Comparison of ENCODE assay signal across 19 cellular contexts in the genomic region with DNA sequence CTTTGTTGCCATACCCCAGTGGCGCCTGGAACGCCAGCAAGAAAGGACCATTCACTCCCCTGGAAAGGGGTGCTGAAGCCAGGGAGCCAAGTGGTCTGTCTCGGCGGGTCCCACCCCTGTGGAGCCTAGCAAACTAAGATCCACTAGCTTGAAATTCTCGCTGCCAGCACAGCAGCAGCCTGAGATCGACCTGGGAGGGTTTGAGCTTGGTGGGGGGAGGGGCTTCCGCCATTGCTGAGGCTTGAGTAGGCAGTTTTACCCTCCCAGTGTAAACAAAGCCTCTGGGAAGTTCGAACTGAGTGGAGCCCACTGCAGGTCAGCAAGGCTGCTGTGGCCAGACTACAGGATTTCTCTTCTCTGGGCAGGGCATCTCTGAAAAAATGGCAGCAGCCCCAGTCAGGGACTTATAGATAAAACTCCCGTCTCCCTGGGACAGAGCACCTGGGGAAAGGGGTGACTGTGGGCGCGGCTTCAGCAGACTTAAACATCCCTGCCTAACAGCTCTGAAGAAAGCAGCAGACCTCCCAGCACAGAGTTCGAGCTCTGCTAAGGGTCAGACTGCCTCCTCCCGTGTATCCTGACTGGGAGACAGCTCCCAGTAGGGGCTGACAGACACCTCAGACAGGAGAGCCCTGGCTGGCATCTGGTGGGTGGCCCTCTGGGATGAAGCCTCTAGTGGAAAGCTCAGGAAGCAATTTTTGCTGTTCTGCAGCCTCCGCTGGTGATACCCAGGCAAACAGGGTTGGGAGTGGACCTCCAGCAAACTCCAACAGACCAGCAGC.
A peak's percentile ranks its signal among the peaks of the same experiment; 100 is the strongest.
DNase-seq lines count a peak whose midpoint lies in the region; ATAC-seq, FAIRE-seq and TF ChIP-seq lines count a peak whose summit lies in the region.
"Had no signal": no experiment of that assay in that cellular context is flagged by ENCODE, and none has a peak within 500 bp of the region (broad histone marks: within the 10 kb centered on the region; RNA-seq: fewer than 3 reads in every experiment).

No MANE protein-coding gene starts in this region.

- H3K27me3 ChIP-seq in GM23338 (ENCODE audit: insufficient read depth) (no peaks in the 10 kb centered on the region), HUES6 (ENCODE audit: control insufficient read depth, insufficient read depth, low read length) (no peaks in the 10 kb centered on the region), bronchial epithelial cell (ENCODE audit: control insufficient read depth, insufficient read depth, low read length) (no peaks in the 10 kb centered on the region), osteoblast (ENCODE audit: insufficient read depth, low read length) (no peaks in the 10 kb centered on the region), MM.1S (replicated peaks; ENCODE audit: insufficient read depth, low read length) (no peaks in the 10 kb centered on the region)
- H3K27me3 ChIP-seq: MG63, SJCRH30 had no signal

- no peaks in the 10 kb centered on the region for H4K20me1 ChIP-seq in GM23338 (replicated peaks; ENCODE audit: insufficient read depth)
- H4K20me1 ChIP-seq in osteoblast (ENCODE audit: insufficient read depth, low read length), result no peaks in the 10 kb centered on the region
- H4K20me1 ChIP-seq in MM.1S (ENCODE audit: insufficient read depth, low read length), result no peaks in the 10 kb centered on the region

- no peak for TF ChIP-seq CTCF in GM23338 (conservative IDR thresholded peaks at IDR 0.05; ENCODE audit: low read depth in 2 of 2)
- TF ChIP-seq CTCF in bronchial epithelial cell (IDR thresholded peaks at IDR 0.05; ENCODE audit: insufficient read depth, low read length, severe bottlenecking), result no peak
- TF ChIP-seq CTCF in nephron progenitor cell (IDR thresholded peaks at IDR 0.05), result no peak
- TF ChIP-seq CTCF in osteoblast (IDR thresholded peaks at IDR 0.05; ENCODE audit: extremely low read depth, low read depth, low read length), result no peak
- no peak for TF ChIP-seq CTCF in MM.1S (IDR thresholded peaks at IDR 0.05; ENCODE audit: low read length)

- DNase-seq in GM23338 (ENCODE audit: low spot score), result peak; percentile 64
- no peak for DNase-seq in bronchial epithelial cell (ENCODE audit: low read depth)
- DNase-seq in nephron progenitor cell, result peak; percentile 18
- no peak for DNase-seq in osteoblast (ENCODE audit: insufficient read length, low spot score, missing footprints)
- DNase-seq in MM.1S, result no peak
- DNase-seq: Caco-2; CD4-positive, CD25-positive, alpha-beta regulatory T cell; DMS153; EL; Karpas-422; MG63; NCI-H1092 treated with DMSO at 0.1 percent for 48 hours; NCI-H1694 treated with DMSO at 0.1 percent for 48 hours; NCI-H2171; NK-92 treated with Interleukin-12 subunit alpha and Interleukin-12 subunit beta, amount 100 ng/mL, for 24 hours; SJCRH30; T-helper 2 cell had no signal

- H3K36me3 Mint-ChIP-seq in GM23338 (ENCODE audit: low read depth) (no peaks in the 10 kb centered on the region), nephron progenitor cell (ENCODE audit: low read depth) (no peaks in the 10 kb centered on the region)
- H3K36me3 Mint-ChIP-seq: CD4-positive, CD25-positive, alpha-beta regulatory T cell had no signal

- H3K27me3 Mint-ChIP-seq in GM23338 (ENCODE audit: insufficient read depth, low read depth, poor library complexity), result peaks cover 8% of the 10 kb centered on the region
- peaks cover 2% of the 10 kb centered on the region for H3K27me3 Mint-ChIP-seq in nephron progenitor cell (ENCODE audit: low read depth, poor library complexity)

- peak overlapping the region; percentile 57 for H3K4me2 ChIP-seq in GM23338
- no peak overlapping the region for H3K4me2 ChIP-seq in osteoblast (ENCODE audit: insufficient read depth, low read length)
- H3K4me2 ChIP-seq in MM.1S (ENCODE audit: low read depth, low read length), result no peak overlapping the region

- H3F3A ChIP-seq in GM23338 (replicated peaks; ENCODE audit: low read depth), result no peaks in the 10 kb centered on the region
- H3F3A ChIP-seq in MM.1S (ENCODE audit: insufficient read depth, low read length), result no peaks in the 10 kb centered on the region

- H2AFZ ChIP-seq in GM23338 (peak overlapping the region; percentile 97), osteoblast (ENCODE audit: low read length) (no peak overlapping the region), MM.1S (ENCODE audit: low read length) (no peak overlapping the region)

- H3K79me2 ChIP-seq in GM23338 (replicated peaks; ENCODE audit: insufficient read depth) (no peaks in the 10 kb centered on the region), osteoblast (ENCODE audit: insufficient read depth, low read length) (no peaks in the 10 kb centered on the region), MM.1S (ENCODE audit: low read length) (no peaks in the 10 kb centered on the region)

- H3K9me3 Mint-ChIP-seq in GM23338 (no peaks in the 10 kb centered on the region), nephron progenitor cell (no peaks in the 10 kb centered on the region)
- H3K9me3 Mint-ChIP-seq: CD4-positive, CD25-positive, alpha-beta regulatory T cell had no signal

- H3K9me3 ChIP-seq in HUES6 (ENCODE audit: control insufficient read depth, insufficient read depth, low read depth, low read length) (no peaks in the 10 kb centered on the region), osteoblast (ENCODE audit: low read depth, low read length) (peaks cover 3% of the 10 kb centered on the region), MM.1S (replicated peaks; ENCODE audit: insufficient read depth, low read length) (no peaks in the 10 kb centered on the region)
- H3K9me3 ChIP-seq: Caco-2, MG63, SJCRH30 had no signal

- H3K36me3 ChIP-seq in GM23338 (ENCODE audit: insufficient read depth), result no peaks in the 10 kb centered on the region
- H3K36me3 ChIP-seq in HUES6 (ENCODE audit: control insufficient read depth, insufficient read depth, low read length), result no peaks in the 10 kb centered on the region
- H3K36me3 ChIP-seq in bronchial epithelial cell (ENCODE audit: control insufficient read depth, insufficient read depth, low read length), result no peaks in the 10 kb centered on the region
- no peaks in the 10 kb centered on the region for H3K36me3 ChIP-seq in osteoblast (ENCODE audit: insufficient read depth, low read length)
- no peaks in the 10 kb centered on the region for H3K36me3 ChIP-seq in MM.1S (replicated peaks; ENCODE audit: insufficient read depth, low read length)
- H3K36me3 ChIP-seq: MG63, SJCRH30 had no signal

- H3K9me2 ChIP-seq in GM23338 (ENCODE audit: insufficient read depth) (peaks cover 6% of the 10 kb centered on the region; the same call in 1 of the 2 replicates), MM.1S (replicated peaks; ENCODE audit: insufficient read depth, low read length) (no peaks in the 10 kb centered on the region)

- ATAC-seq in GM23338, result peak; percentile 78
- no peak for ATAC-seq in HG03571 (IDR thresholded peaks at IDR 0.05; ENCODE audit: unreplicated experiment)

- H3K27ac ChIP-seq in GM23338 (ENCODE audit: low read depth), result no peak overlapping the region
- peak overlapping the region; percentile 20; the same call in 1 of the 2 replicates for H3K27ac ChIP-seq in HUES6 (ENCODE audit: low read depth, low read length)
- no peak overlapping the region for H3K27ac ChIP-seq in osteoblast (ENCODE audit: low read depth, low read length)
- H3K27ac ChIP-seq in MM.1S (ENCODE audit: low read length), result no peak overlapping the region
- H3K27ac ChIP-seq: SJCRH30 had no signal

- peaks cover 10% of the 10 kb centered on the region for H3K4me1 ChIP-seq in GM23338 (ENCODE audit: insufficient read depth)
- H3K4me1 ChIP-seq in HUES6 (ENCODE audit: control insufficient read depth, insufficient read depth, low read length), result peaks cover 12% of the 10 kb centered on the region
- H3K4me1 ChIP-seq in osteoblast (ENCODE audit: insufficient read depth, low read length), result no peaks in the 10 kb centered on the region
- H3K4me1 ChIP-seq in MM.1S (ENCODE audit: low read length), result no peaks in the 10 kb centered on the region
- H3K4me1 ChIP-seq: Caco-2 had no signal

- no peak overlapping the region for H3K4me3 Mint-ChIP-seq in GM23338
- H3K4me3 Mint-ChIP-seq in nephron progenitor cell, result no peak overlapping the region
- H3K4me3 Mint-ChIP-seq: CD4-positive, CD25-positive, alpha-beta regulatory T cell had no signal

- FAIRE-seq in bronchial epithelial cell (lab: Jason Lieb, UNC), result peak; percentile 28

- H3K4me3 ChIP-seq in GM23338 (no peak overlapping the region), HUES6 (ENCODE audit: low read depth, low read length) (peak overlapping the region; percentile 24), bronchial epithelial cell (ENCODE audit: low read depth, low read length) (no peak overlapping the region), osteoblast (ENCODE audit: insufficient read depth, low read length) (no peak overlapping the region), MM.1S (ENCODE audit: low read length) (no peak overlapping the region)
- H3K4me3 ChIP-seq: MG63, SJCRH30 had no signal

- no peak overlapping the region; the same call in 1 of the 2 replicates for H3K27ac Mint-ChIP-seq in GM23338
- H3K27ac Mint-ChIP-seq in nephron progenitor cell, result no peak overlapping the region
- H3K27ac Mint-ChIP-seq: CD4-positive, CD25-positive, alpha-beta regulatory T cell had no signal

- H3K4me1 Mint-ChIP-seq in GM23338 (peaks cover 16% of the 10 kb centered on the region), nephron progenitor cell (peaks cover 13% of the 10 kb centered on the region)
- H3K4me1 Mint-ChIP-seq: CD4-positive, CD25-positive, alpha-beta regulatory T cell had no signal

- H3K9ac ChIP-seq in HUES6 (ENCODE audit: low read length), result peak overlapping the region; percentile 32
- no peak overlapping the region for H3K9ac ChIP-seq in MM.1S (ENCODE audit: low read length)

TF ChIP-seq in GM23338, 12 proteins besides CTCF, POLR2A, EP300 and RAD21 (continues in another document):
- TF ChIP-seq EZH2 (IDR thresholded peaks at IDR 0.05; ENCODE audit: low read depth, unreplicated experiment) (no peak), STAT1 (IDR thresholded peaks at IDR 0.05; ENCODE audit: unreplicated experiment) (no peak), ZNF331 (CRISPR knock-in tag; IDR thresholded peaks at IDR 0.05; ENCODE audit: low read depth) (no peak), POLR2AphosphoS5 (IDR thresholded peaks at IDR 0.05; ENCODE audit: low read depth) (no peak)

Comparison
In these comparisons a context has a peak if more than half of its experiments do, and no peak if none do; other contexts are left out.
1. DNase-seq: peak in GM23338 (single experiment) and nephron progenitor cell (single experiment); none in bronchial epithelial cell (single experiment), osteoblast (single experiment) and MM.1S (single experiment).